12 cellular contexts compared by ENCODE assay signal in genomic region chr16:68658258-68658973, GRCh38. TPM values are rescaled to one million over a fixed set of nuclear protein-coding genes. Genes with fewer than 3 reads are reported as not detected.
A peak's percentile ranks its signal among the peaks of the same experiment; 100 is the strongest.
DNase-seq lines count a peak whose midpoint lies in the region; ATAC-seq and TF ChIP-seq lines count a peak whose summit lies in the region.
"Had no signal": no experiment of that assay in that cellular context is flagged by ENCODE, and none has a peak within 500 bp of the region (broad histone marks: within the 10 kb centered on the region; RNA-seq: fewer than 3 reads in every experiment).

No MANE protein-coding gene starts in this region.

- H3K9me3 ChIP-seq in aorta (ENCODE audit: control insufficient read depth, low read length), result no peaks in the 10 kb centered on the region

- peaks cover 4% of the 10 kb centered on the region for H3K36me3 Mint-ChIP-seq in endothelial cell (ENCODE audit: low read depth, unreplicated experiment)
- H3K36me3 Mint-ChIP-seq: activated naive CD8-positive, alpha-beta T cell treated with anti-CD3 and anti-CD28 coated beads, Interleukin-2, amount 10 ng/mL, durations not matched to agents 7 days and 5 days had no signal

- H3K4me3 ChIP-seq in astrocyte of the cerebellum (ENCODE audit: low read depth, low read length), result no peak overlapping the region
- H3K4me3 ChIP-seq in aorta (ENCODE audit: low read length in 2 of 2), result no peak overlapping the region

- TF ChIP-seq CTCF in astrocyte of the cerebellum (IDR thresholded peaks at IDR 0.05; ENCODE audit: low read depth, low read length, missing control alignments) (no peak), endothelial cell (IDR thresholded peaks at IDR 0.05; ENCODE audit: unreplicated experiment) (no peak)

- in situ Hi-C loops in astrocyte of the cerebellum (cut with HindIII; ENCODE audit: low sequenced_read_pairs), result no loop called here

- H3K27me3 Mint-ChIP-seq in endothelial cell (ENCODE audit: unreplicated experiment), result no peaks in the 10 kb centered on the region

- no peaks in the 10 kb centered on the region for H3K9me3 Mint-ChIP-seq in endothelial cell (ENCODE audit: unreplicated experiment)
- H3K9me3 Mint-ChIP-seq: activated naive CD8-positive, alpha-beta T cell treated with anti-CD3 and anti-CD28 coated beads, Interleukin-2, amount 10 ng/mL, durations not matched to agents 7 days and 5 days had no signal

- no peak overlapping the region for H3K4me3 Mint-ChIP-seq in endothelial cell (ENCODE audit: unreplicated experiment)
- H3K4me3 Mint-ChIP-seq: activated naive CD8-positive, alpha-beta T cell treated with anti-CD3 and anti-CD28 coated beads, Interleukin-2, amount 10 ng/mL, durations not matched to agents 7 days and 5 days had no signal

- no peak overlapping the region for H3K27ac Mint-ChIP-seq in endothelial cell (ENCODE audit: unreplicated experiment)
- H3K27ac Mint-ChIP-seq: activated naive CD8-positive, alpha-beta T cell treated with anti-CD3 and anti-CD28 coated beads, Interleukin-2, amount 10 ng/mL, durations not matched to agents 7 days and 5 days had no signal

- DNase-seq in SIG-M5 treated with dmso at 0.1 percent for 504 hours (lab: John Stamatoyannopoulos, UW; ENCODE audit: unreplicated experiment) (peak; percentile 22), SIG-M5 (lab: John Stamatoyannopoulos, UW) (no peak), astrocyte of the cerebellum (ENCODE audit: low read depth) (peak; percentile 32), kidney glomerular epithelial cell (lab: John Stamatoyannopoulos, UW) (peak; percentile 53), aorta (no peak), endothelial cell (ENCODE audit: low spot score) (no peak)
- no peak for DNase-seq in activated naive CD4-positive, alpha-beta T cell (lab: John Stamatoyannopoulos, UW)
- DNase-seq in stimulated activated CD4-positive, alpha-beta T cell treated with anti-CD3 and anti-CD28 coated beads, Interleukin-15, amount 100 ng/mL, for 24 hours, result no peak
- DNase-seq: activated CD4-positive, alpha-beta T cell treated with anti-CD3 and anti-CD28 coated beads for 1 hour; activated naive CD8-positive, alpha-beta T cell treated with anti-CD3 and anti-CD28 coated beads, Interleukin-2, amount 10 ng/mL, durations not matched to agents 7 days and 5 days; GOT3; KBM-7 had no signal

- no peaks in the 10 kb centered on the region for H3K4me1 Mint-ChIP-seq in endothelial cell (ENCODE audit: unreplicated experiment)
- H3K4me1 Mint-ChIP-seq: activated naive CD8-positive, alpha-beta T cell treated with anti-CD3 and anti-CD28 coated beads, Interleukin-2, amount 10 ng/mL, durations not matched to agents 7 days and 5 days had no signal

- intact Hi-C loops in aorta (cut with DNase I), result no loop called here

- ATAC-seq in aorta (ENCODE audit: low FRiP score), result peak; percentile 26

- H3K36me3 ChIP-seq in aorta (ENCODE audit: control insufficient read depth in 1 of 2, insufficient read depth in 2 of 2, low read length in 1 of 2), result no peaks in the 10 kb centered on the region

- no peaks in the 10 kb centered on the region for H3K27me3 ChIP-seq in aorta (ENCODE audit: control insufficient read depth in 1 of 2, insufficient read depth in 2 of 2, low read length in 1 of 2)

- 53 to 61% methylated on average over 14 of the region's 14 CpGs for WGBS in aorta, 2 donors

- no peaks in the 10 kb centered on the region for H3K4me1 ChIP-seq in aorta (ENCODE audit: control insufficient read depth in 1 of 2, insufficient read depth in 2 of 2, low read length in 2 of 2)

- no peak overlapping the region for H3K27ac ChIP-seq in aorta (ENCODE audit: low read depth in 1 of 2, low read length in 2 of 2)

RNA-seq across cellular contexts. Expression of gene CDH3, which starts 13.3 kb away (rescaled TPM):
- total RNA-seq in aorta (under 1 TPM; 0.81 to 0.97 TPM), endothelial cell (ENCODE audit: unreplicated experiment) (3.2 TPM)
- polyA plus RNA-seq in aorta, result under 1 TPM in 1 of 2 donors, not detected in 1; 0.25 TPM

Comparison
In these comparisons a context has a peak if more than half of its experiments do, and no peak if none do; other contexts are left out.
1. DNase-seq: peak in SIG-M5 treated with dmso at 0.1 percent for 504 hours (single experiment), astrocyte of the cerebellum (single experiment) and kidney glomerular epithelial cell (single experiment); none in SIG-M5 (single experiment), aorta (0 of 2), activated naive CD4-positive, alpha-beta T cell (0 of 4), stimulated activated CD4-positive, alpha-beta T cell treated with anti-CD3 and anti-CD28 coated beads, Interleukin-15, amount 100 ng/mL, for 24 hours (single experiment) and endothelial cell (single experiment).